25 cellular contexts compared by ENCODE assay signal in genomic region chr13:89920461-89920860, GRCh38.
"Had no signal": no experiment of that assay in that cellular context is flagged by ENCODE, and none has a peak within 500 bp of the region (broad histone marks: within the 10 kb centered on the region; RNA-seq: fewer than 3 reads in every experiment).

No MANE protein-coding gene starts in this region.

- H3K9me3 Mint-ChIP-seq: endodermal cell, mesothelial cell of epicardium had no signal

- FAIRE-seq: endometrium, frontal cortex, islet of Langerhans, keratinocyte had no signal

- H3K4me1 Mint-ChIP-seq: naive B cell; naive thymus-derived CD8-positive, alpha-beta T cell had no signal

- H3K36me3 ChIP-seq: colonic mucosa, esophagus muscularis mucosa, gastroesophageal sphincter, heart left ventricle, left lung, lower lobe of right lung had no signal

- ATAC-seq: effector memory CD8-positive, alpha-beta T cell; foreskin keratinocyte; gastroesophageal sphincter; heart left ventricle; left cardiac atrium; left lung; left ventricle myocardium superior; lower lobe of right lung; naive thymus-derived CD8-positive, alpha-beta T cell had no signal

- H3K4me3 ChIP-seq: colonic mucosa, esophagus muscularis mucosa, gastroesophageal sphincter, heart left ventricle, left lung, lower lobe of right lung, mucosa of descending colon had no signal

- DNase-seq: colonic mucosa; cortex of kidney; effector CD8-positive, alpha-beta T cell; effector memory CD8-positive, alpha-beta T cell; endodermal cell; foreskin keratinocyte; heart left ventricle; hippocampal formation; left cardiac atrium; left lung; left ventricle myocardium superior; lower lobe of right lung; mesenchymal stem cell; mucosa of descending colon; naive B cell; naive thymus-derived CD8-positive, alpha-beta T cell had no signal

- H3K4me3 Mint-ChIP-seq: dendritic cell treated with granulocyte-macrophage colony-stimulating factor and Interleukin-4, amounts not matched to agents 40 ng/mL and 50 ng/mL, for 4 days; effector memory CD8-positive, alpha-beta T cell; endodermal cell; mesothelial cell of epicardium; naive B cell; naive thymus-derived CD8-positive, alpha-beta T cell had no signal

- H3K36me3 Mint-ChIP-seq: mesothelial cell of epicardium; naive B cell; naive thymus-derived CD8-positive, alpha-beta T cell had no signal

- H3K4me1 ChIP-seq: colonic mucosa, esophagus muscularis mucosa, foreskin keratinocyte, gastroesophageal sphincter, heart left ventricle, left lung, lower lobe of right lung had no signal

- H3K9me3 ChIP-seq: colonic mucosa, esophagus muscularis mucosa, gastroesophageal sphincter, heart left ventricle, left lung, lower lobe of right lung, mucosa of descending colon had no signal

- H3K27me3 Mint-ChIP-seq: dendritic cell treated with granulocyte-macrophage colony-stimulating factor and Interleukin-4, amounts not matched to agents 40 ng/mL and 50 ng/mL, for 4 days; effector memory CD8-positive, alpha-beta T cell; naive B cell; naive thymus-derived CD8-positive, alpha-beta T cell had no signal

- H3K27ac ChIP-seq: colonic mucosa, epithelial cell of prostate, esophagus muscularis mucosa, foreskin keratinocyte, gastroesophageal sphincter, heart left ventricle, left lung, lower lobe of right lung had no signal

- H3K27me3 ChIP-seq: colonic mucosa, esophagus muscularis mucosa, foreskin keratinocyte, gastroesophageal sphincter, heart left ventricle, left lung had no signal
